Comparison of ENCODE assay signal across 18 cellular contexts in the genomic region with DNA sequence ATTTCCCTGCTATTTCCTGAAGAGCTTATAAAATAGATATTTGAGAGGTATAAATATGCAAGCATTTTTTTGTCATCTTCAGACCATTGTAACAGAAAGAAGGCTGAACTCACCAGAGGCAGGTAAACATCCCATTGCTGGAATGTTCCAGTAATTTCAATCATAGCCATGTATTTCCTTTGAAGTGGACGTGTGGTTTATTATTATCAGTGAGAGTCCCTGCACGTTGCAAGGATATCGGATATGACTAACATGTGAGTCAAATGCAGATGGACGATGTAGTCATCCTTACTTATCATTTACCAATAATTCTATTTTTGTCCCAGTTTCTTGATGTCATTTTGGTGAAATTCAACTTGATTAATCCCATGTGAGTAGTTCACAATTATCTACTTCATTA.
DNase-seq lines count a peak whose midpoint lies in the region; ATAC-seq and TF ChIP-seq lines count a peak whose summit lies in the region.
"Had no signal": no experiment of that assay in that cellular context is flagged by ENCODE, and none has a peak within 500 bp of the region (broad histone marks: within the 10 kb centered on the region; RNA-seq: fewer than 3 reads in every experiment).

No MANE protein-coding gene starts in this region.

- TF ChIP-seq POLR2A in NB4 (IDR thresholded peaks at IDR 0.05; ENCODE audit: extremely low read depth, insufficient read length) = no peak

- TF ChIP-seq CTCF in NB4 (IDR thresholded peaks at IDR 0.05; ENCODE audit: low read depth, low read length) = no peak
- TF ChIP-seq CTCF in brain microvascular endothelial cell (IDR thresholded peaks at IDR 0.05; ENCODE audit: low read depth, low read length, missing control alignments) = no peak
- TF ChIP-seq CTCF in ascending aorta (IDR thresholded peaks at IDR 0.05) = no peak

- in situ Hi-C loops in brain microvascular endothelial cell (cut with HindIII; ENCODE audit: low pct_ligation_motif_present, low sequenced_read_pairs) = no loop called here

- H3K27ac ChIP-seq in brain microvascular endothelial cell (no peak overlapping the region), aorta (ENCODE audit: low read depth in 1 of 2, low read length in 2 of 2) (no peak overlapping the region), ascending aorta (no peak overlapping the region)
- H3K27ac ChIP-seq: C4-2B, parathyroid adenoma, PC-9, transverse colon had no signal

- WGBS in aorta, 2 donors = 79 to 83% methylated on average over 4 of the region's 4 CpGs

- H3K9me3 ChIP-seq in aorta (ENCODE audit: control insufficient read depth, low read length) (no peaks in the 10 kb centered on the region), ascending aorta (no peaks in the 10 kb centered on the region)
- H3K9me3 ChIP-seq: transverse colon had no signal

- H3K4me1 ChIP-seq in aorta (ENCODE audit: control insufficient read depth in 1 of 2, insufficient read depth in 2 of 2, low read length in 2 of 2) (peaks cover 0 to 4% of the 10 kb centered on the region in 2 donors), ascending aorta (peaks cover 6 to 11% of the 10 kb centered on the region in 2 donors)
- H3K4me1 ChIP-seq: parathyroid adenoma, transverse colon had no signal

- H3K4me3 ChIP-seq in NB4 (ENCODE audit: low read depth, low read length) (no peak overlapping the region), brain microvascular endothelial cell (ENCODE audit: low read depth, low read length) (no peak overlapping the region), aorta (ENCODE audit: low read length in 2 of 2) (no peak overlapping the region), ascending aorta (no peak overlapping the region)
- H3K4me3 ChIP-seq: PC-9, transverse colon had no signal

- intact Hi-C loops in aorta (cut with DNase I) = no loop called here
- intact Hi-C loops in ascending aorta (cut with DNase I) = loop anchor here (10.0 kb wide), 1 partner anchor 1827 kb away; no protein-coding TSS in a partner anchor

- H3K36me3 ChIP-seq in brain microvascular endothelial cell (replicated peaks) (no peaks in the 10 kb centered on the region), aorta (ENCODE audit: control insufficient read depth in 1 of 2, insufficient read depth in 2 of 2, low read length in 1 of 2) (no peaks in the 10 kb centered on the region), ascending aorta (no peaks in the 10 kb centered on the region)
- H3K36me3 ChIP-seq: transverse colon had no signal

- ATAC-seq in aorta (ENCODE audit: low FRiP score) = no peak
- no peak for ATAC-seq in HG02678 (IDR thresholded peaks at IDR 0.05; ENCODE audit: unreplicated experiment)

- DNase-seq in Daoy (ENCODE audit: low read depth) (peak; percentile 70), NB4 (ENCODE audit: low read depth) (peak; percentile 26), brain microvascular endothelial cell (peak; percentile 90), kidney tubule cell (ENCODE audit: low spot score) (peak; percentile 81), aorta (no peak), ascending aorta (ENCODE audit: low spot score in 2 of 2) (no peak)
- no peak for DNase-seq in activated CD4-positive, CD25-positive, alpha-beta regulatory T cell treated with anti-CD3 and anti-CD28 coated beads, Interleukin-2, amount 50 U/mL, for 72 hours
- DNase-seq: activated naive CD8-positive, alpha-beta T cell treated with anti-CD3 and anti-CD28 coated beads, Interleukin-2, amount 10 ng/mL, durations not matched to agents 7 days and 5 days; activated T-cell treated with anti-CD3 and anti-CD28 coated beads for 4 hours; DND-41; glutamatergic neuron; kidney glomerular epithelial cell; NCI-H1417 treated with DMSO at 0.1 percent for 48 hours; PC-9; transverse colon had no signal

- H3K27me3 ChIP-seq in brain microvascular endothelial cell (replicated peaks) (no peaks in the 10 kb centered on the region), aorta (ENCODE audit: control insufficient read depth in 1 of 2, insufficient read depth in 2 of 2, low read length in 1 of 2) (no peaks in the 10 kb centered on the region), ascending aorta (no peaks in the 10 kb centered on the region)
- H3K27me3 ChIP-seq: transverse colon had no signal

Comparison
In these comparisons a context has a peak if more than half of its experiments do, and no peak if none do; other contexts are left out.
1. DNase-seq: peak in Daoy (single experiment), NB4 (single experiment), brain microvascular endothelial cell (single experiment) and kidney tubule cell (single experiment); none in aorta (0 of 2), ascending aorta (0 of 2) and activated CD4-positive, CD25-positive, alpha-beta regulatory T cell treated with anti-CD3 and anti-CD28 coated beads, Interleukin-2, amount 50 U/mL, for 72 hours (single experiment).